ENCODE assay signal across 24 cellular contexts in genomic region chr18:70376137-70376913, GRCh38.
DNase-seq lines count a peak whose midpoint lies in the region; ATAC-seq, FAIRE-seq and TF ChIP-seq lines count a peak whose summit lies in the region.
"Had no signal": no experiment of that assay in that cellular context is flagged by ENCODE, and none has a peak within 500 bp of the region (broad histone marks: within the 10 kb centered on the region; RNA-seq: fewer than 3 reads in every experiment).

No MANE protein-coding gene starts in this region.

- TF ChIP-seq CTCF in Panc1 (IDR thresholded peaks at IDR 0.05), result no peak
- TF ChIP-seq CTCF in nephron (IDR thresholded peaks at IDR 0.05; ENCODE audit: unreplicated experiment in 3 of 3), result no peak
- no peak for TF ChIP-seq CTCF in chondrocyte (IDR thresholded peaks at IDR 0.05)
- TF ChIP-seq CTCF in GM13977 (IDR thresholded peaks at IDR 0.05; ENCODE audit: extremely low read depth, insufficient read depth, missing control alignments), result no peak

- H3K36me3 ChIP-seq in Panc1 (ENCODE audit: control insufficient read depth, insufficient read depth, low read length), result no peaks in the 10 kb centered on the region
- H3K36me3 ChIP-seq: heart left ventricle, tibial nerve had no signal

- intact Hi-C loops in Panc1 (cut with micrococcal nuclease; ENCODE audit: unreplicated experiment), result loop anchor here (10.0 kb wide), 1 partner anchor 82 kb away; no protein-coding TSS in a partner anchor

- BruUV-seq in Panc1 (replicated peaks; lab: Mats Ljungman, UMichigan), result no TSS peak

- peak; percentile 31 for DNase-seq in COLO668 (lab: John Stamatoyannopoulos, UW; ENCODE audit: unreplicated experiment)
- no peak for DNase-seq in Panc1 (ENCODE audit: low read depth, low spot score)
- DNase-seq in chondrocyte (ENCODE audit: low spot score), result no peak
- no peak for DNase-seq in GM13977 (ENCODE audit: low spot score)
- no peak for DNase-seq in DMS 273 (lab: John Stamatoyannopoulos, UW; ENCODE audit: unreplicated experiment)
- DNase-seq in medulla oblongata (ENCODE audit: extremely low spot score), result no peak
- DNase-seq: activated CD4-positive, alpha-beta T cell treated with anti-CD3 and anti-CD28 coated beads, Interleukin-2, amount 50 U/mL, for 48 hours; activated naive CD4-positive, alpha-beta T cell treated with anti-CD3 and anti-CD28 coated beads for 36 hours; CD8-positive, alpha-beta memory T cell; effector CD8-positive, alpha-beta T cell; heart left ventricle; naive thymus-derived CD4-positive, alpha-beta T cell; NCI-H2029; NCI-H2227 treated with DMSO at 0.1 percent for 48 hours; NCI-H774; stimulated activated CD4-positive, alpha-beta T cell treated with anti-CD3 and anti-CD28 coated beads, Interleukin-1b, Interleukin-23, amount 100 ng/mL, for 48 hours had no signal

- peak overlapping the region; percentile 37 to 97 (median 88) for H3K27ac Mint-ChIP-seq in nephron
- H3K27ac Mint-ChIP-seq in chondrocyte (ENCODE audit: unreplicated experiment), result no peak overlapping the region
- H3K27ac Mint-ChIP-seq: activated naive CD4-positive, alpha-beta T cell treated with anti-CD3 and anti-CD28 coated beads for 36 hours; CD8-positive, alpha-beta memory T cell; naive thymus-derived CD4-positive, alpha-beta T cell; T-helper 1 cell treated with Interleukin-12 subunit alpha and Interleukin-12 subunit beta and Interleukin-4 antibody, amounts not matched to agents 30 μg/mL and 1 μg/mL, for 36 hours had no signal

- no peak for ATAC-seq in Panc1
- ATAC-seq: activated CD4-positive, CD25-positive, alpha-beta regulatory T cell treated with anti-CD3 and anti-CD28 coated beads, Interleukin-2, amount 50 U/mL, for 24 hours; naive thymus-derived CD4-positive, alpha-beta T cell had no signal

- no peaks in the 10 kb centered on the region for H3K9me3 ChIP-seq in Panc1 (ENCODE audit: control insufficient read depth, insufficient read depth, low read depth, low read length)
- H3K9me3 ChIP-seq: heart left ventricle, tibial nerve had no signal

- no peaks in the 10 kb centered on the region for H3K36me3 Mint-ChIP-seq in nephron (ENCODE audit: low read depth)
- H3K36me3 Mint-ChIP-seq in chondrocyte (ENCODE audit: low read depth), result no peaks in the 10 kb centered on the region
- H3K36me3 Mint-ChIP-seq: CD8-positive, alpha-beta memory T cell; naive thymus-derived CD4-positive, alpha-beta T cell had no signal

- H3K4me3 ChIP-seq in Panc1 (ENCODE audit: low read depth in 2 of 2, low read length in 2 of 2), result no peak overlapping the region
- H3K4me3 ChIP-seq: heart left ventricle, smooth muscle cell, tibial nerve had no signal

- CTCF ChIA-PET in Panc1 (lab: Charles Lee), result no interaction called here

- H3K4me3 Mint-ChIP-seq in nephron, result peak overlapping the region in 1 of 3 experiments; percentile 26
- no peak overlapping the region for H3K4me3 Mint-ChIP-seq in chondrocyte (ENCODE audit: unreplicated experiment)
- H3K4me3 Mint-ChIP-seq: activated naive CD4-positive, alpha-beta T cell treated with anti-CD3 and anti-CD28 coated beads for 36 hours; CD8-positive, alpha-beta memory T cell; naive thymus-derived CD4-positive, alpha-beta T cell; T-helper 1 cell treated with Interleukin-12 subunit alpha and Interleukin-12 subunit beta and Interleukin-4 antibody, amounts not matched to agents 30 μg/mL and 1 μg/mL, for 36 hours had no signal

- H3K27me3 ChIP-seq in Panc1 (ENCODE audit: control insufficient read depth, insufficient read depth, low read length), result no peaks in the 10 kb centered on the region
- H3K27me3 ChIP-seq: heart left ventricle, tibial nerve had no signal

- H3K27me3 Mint-ChIP-seq in nephron (ENCODE audit: low read depth), result no peaks in the 10 kb centered on the region
- no peaks in the 10 kb centered on the region for H3K27me3 Mint-ChIP-seq in chondrocyte (ENCODE audit: low read depth)

- in situ Hi-C loops in Panc1 (cut with HindIII; ENCODE audit: low pct_unique_long_range_greater_than_20kb, low sequenced_read_pairs), result no loop called here
- in situ Hi-C loops in GM13977 (cut with MboI; ENCODE audit: low pct_unique_long_range_greater_than_20kb, low sequenced_read_pairs, unreplicated experiment), result no loop called here

- H3K27ac ChIP-seq in Panc1 (ENCODE audit: low read length), result peak overlapping the region; percentile 98
- H3K27ac ChIP-seq: heart left ventricle, RWPE1 had no signal

- peaks cover 72% of the 10 kb centered on the region for H3K4me1 ChIP-seq in Panc1 (ENCODE audit: control insufficient read depth, insufficient read depth, low read length)
- H3K4me1 ChIP-seq: heart left ventricle had no signal

- H3K9me3 Mint-ChIP-seq in nephron, result no peaks in the 10 kb centered on the region
- no peaks in the 10 kb centered on the region for H3K9me3 Mint-ChIP-seq in chondrocyte (ENCODE audit: low read depth)
- H3K9me3 Mint-ChIP-seq: activated naive CD4-positive, alpha-beta T cell treated with anti-CD3 and anti-CD28 coated beads for 36 hours; CD8-positive, alpha-beta memory T cell; T-helper 1 cell treated with Interleukin-12 subunit alpha and Interleukin-12 subunit beta and Interleukin-4 antibody, amounts not matched to agents 30 μg/mL and 1 μg/mL, for 36 hours had no signal

- H3K4me1 Mint-ChIP-seq in nephron (peaks cover 6% of the 10 kb centered on the region), chondrocyte (ENCODE audit: low read depth) (peaks cover 24% of the 10 kb centered on the region)
- H3K4me1 Mint-ChIP-seq: CD8-positive, alpha-beta memory T cell; naive thymus-derived CD4-positive, alpha-beta T cell had no signal

- POLR2A ChIA-PET in Panc1 (lab: Charles Lee), result no interaction called here

- FAIRE-seq in islet of Langerhans (lab: Jason Lieb, UNC), result peak; percentile 98
- FAIRE-seq: GM18507 had no signal
